Comparison of ENCODE assay signal across 12 cellular contexts in genomic region chr7:134602921-134603394, GRCh38. TPM values are rescaled to one million over a fixed set of nuclear protein-coding genes. Genes with fewer than 3 reads are reported as not detected.
A peak's percentile ranks its signal among the peaks of the same experiment; 100 is the strongest.
DNase-seq lines count a peak whose midpoint lies in the region; ATAC-seq and TF ChIP-seq lines count a peak whose summit lies in the region.
"Had no signal": no experiment of that assay in that cellular context is flagged by ENCODE, and none has a peak within 500 bp of the region (broad histone marks: within the 10 kb centered on the region; RNA-seq: fewer than 3 reads in every experiment).

No MANE protein-coding gene starts in this region.

- peak; percentile 38 for DNase-seq in GM03348 (ENCODE audit: low spot score)
- DNase-seq in SIG-M5 treated with dmso at 0.1 percent for 504 hours (lab: John Stamatoyannopoulos, UW; ENCODE audit: unreplicated experiment): peak; percentile 94
- DNase-seq in foreskin fibroblast: peak in 1 of 2 donors; percentile 63
- no peak for DNase-seq in sigmoid colon
- DNase-seq in amniotic stem cell (lab: John Stamatoyannopoulos, UW): no peak
- DNase-seq in BE2C: no peak
- DNase-seq: activated naive CD4-positive, alpha-beta T cell treated with anti-CD3 and anti-CD28 coated beads for 36 hours; NCI-H2081 treated with DMSO at 0.1 percent for 48 hours had no signal

- peak overlapping the region in 3 of 4 donors; percentile 24 to 46 (median 40) for H3K27ac ChIP-seq in sigmoid colon

- peak overlapping the region; percentile 11 to 21 for H3K4me3 ChIP-seq in foreskin fibroblast (ENCODE audit: low read depth in 1 of 2, low read length in 2 of 2)
- H3K4me3 ChIP-seq in sigmoid colon: peak overlapping the region in 2 of 4 donors; percentile 17 to 23
- H3K4me3 ChIP-seq in BE2C (ENCODE audit: low read depth, low read length): no peak overlapping the region

- H3K9me3 ChIP-seq in sigmoid colon (no peaks in the 10 kb centered on the region), BE2C (no peaks in the 10 kb centered on the region)

- H3K4me1 ChIP-seq in sigmoid colon (no peaks in the 10 kb centered on the region), BE2C (0 out of 2 replicates have a peak, but pooled peaks cover 4% of the 10 kb centered on the region)

- intact Hi-C loops in sigmoid colon (cut with DNase I): loop anchor here (10.0 kb wide), 1 partner anchor 478 kb away; the partner anchor contains the start of gene LRGUK

- H3K27me3 ChIP-seq in sigmoid colon (no peaks in the 10 kb centered on the region), BE2C (peaks cover 20% of the 10 kb centered on the region)

- TF ChIP-seq EP300 in sigmoid colon (IDR thresholded peaks at IDR 0.05): no peak

- no peak for ATAC-seq in GM19463 (IDR thresholded peaks at IDR 0.05; ENCODE audit: unreplicated experiment)
- ATAC-seq in GM18502 (IDR thresholded peaks at IDR 0.05; ENCODE audit: poor library complexity, unreplicated experiment): no peak

- TF ChIP-seq POLR2A in sigmoid colon (IDR thresholded peaks at IDR 0.05): no peak

- WGBS in sigmoid colon, 2 donors: 36 to 58% methylated on average over 10 of the region's 10 CpGs

- H3K36me3 ChIP-seq in sigmoid colon (no peaks in the 10 kb centered on the region), BE2C (no peaks in the 10 kb centered on the region)

- TF ChIP-seq CTCF in foreskin fibroblast (IDR thresholded peaks at IDR 0.05; ENCODE audit: low read depth, low read length) (no peak), sigmoid colon (IDR thresholded peaks at IDR 0.05) (no peak), BE2C (IDR thresholded peaks at IDR 0.05; ENCODE audit: low read depth, low read length) (no peak)

RNA-seq across cellular contexts. Expression of gene BPGM, which starts 43.7 kb away (rescaled TPM):
- 10 to 100 TPM; 14.8 to 22.8 (median 19.0) TPM for total RNA-seq in sigmoid colon
- 10 to 100 TPM in 1 of 3 donors, 1 to 10 TPM in 2; 9.0 to 10.5 (median 9.7) TPM for polyA plus RNA-seq in sigmoid colon
- polyA plus RNA-seq in BE2C (2012; ENCODE audit: insufficient read depth, insufficient read length, low read depth): 30.0 TPM

RNA-seq across cellular contexts. Expression of gene AKR1B15, which starts 54.0 kb away (rescaled TPM):
- not detected for total RNA-seq in sigmoid colon
- under 1 TPM in 1 of 3 donors, not detected in 2; 0.22 TPM for polyA plus RNA-seq in sigmoid colon
- 0.22 TPM for polyA plus RNA-seq in BE2C (2012; ENCODE audit: insufficient read depth, insufficient read length, low read depth)
- total RNA-seq: activated naive CD4-positive, alpha-beta T cell treated with anti-CD3 and anti-CD28 coated beads for 36 hours; Daoy; osteocyte had no signal

Comparison
In these comparisons a context has a peak if more than half of its experiments do, and no peak if none do; other contexts are left out.
1. DNase-seq: peak in GM03348 (single experiment) and SIG-M5 treated with dmso at 0.1 percent for 504 hours (single experiment); none in sigmoid colon (single experiment), amniotic stem cell (single experiment) and BE2C (single experiment).